ENCODE assay signal across 13 cellular contexts in the genomic region with DNA sequence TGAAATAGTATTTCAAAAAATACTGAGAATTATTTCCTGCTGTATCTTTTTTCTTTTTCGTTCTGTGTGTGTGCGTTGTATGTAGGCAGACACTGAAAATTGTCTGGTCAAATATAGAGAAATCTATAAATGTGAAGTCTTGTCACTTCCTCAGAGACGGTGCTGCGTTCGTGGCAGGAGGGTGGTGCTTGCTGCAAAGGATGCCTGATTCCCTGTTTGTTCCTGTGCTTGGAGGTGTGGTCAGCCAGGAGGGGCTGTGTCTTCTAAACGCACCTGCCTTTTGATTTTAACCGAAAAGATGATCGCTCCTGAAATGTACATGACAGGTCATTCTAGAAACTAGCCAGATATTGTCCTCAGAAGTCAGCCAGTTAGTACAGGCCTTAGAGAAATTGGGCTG. TPM values are rescaled to one million over a fixed set of nuclear protein-coding genes. Genes with fewer than 3 reads are reported as not detected.
DNase-seq lines count a peak whose midpoint lies in the region; ATAC-seq and TF ChIP-seq lines count a peak whose summit lies in the region.
"Had no signal": no experiment of that assay in that cellular context is flagged by ENCODE, and none has a peak within 500 bp of the region (broad histone marks: within the 10 kb centered on the region; RNA-seq: fewer than 3 reads in every experiment).

No MANE protein-coding gene starts in this region.

- no peak overlapping the region for H3K14ac ChIP-seq in H9 (ENCODE audit: insufficient read depth, low read length)

- H2BK12ac ChIP-seq in H9 (ENCODE audit: insufficient read length, low read depth, low read length), result no peak overlapping the region

- no peak overlapping the region for H3K4me3 Mint-ChIP-seq in activated naive CD4-positive, alpha-beta T cell treated with anti-CD3 and anti-CD28 coated beads, Interleukin-2, amount 10 ng/mL, durations not matched to agents 7 days and 5 days
- no peak overlapping the region for H3K4me3 Mint-ChIP-seq in nephron progenitor cell
- H3K4me3 Mint-ChIP-seq in activated T-cell treated with anti-CD3 and anti-CD28 coated beads, Interleukin-2, amount 50 U/mL, for 24 hours, result no peak overlapping the region
- no peak overlapping the region for H3K4me3 Mint-ChIP-seq in H9
- H3K4me3 Mint-ChIP-seq: CD14-positive monocyte; CD8-positive, alpha-beta memory T cell had no signal

- ATAC-seq in left colon, result peak; percentile 80

- H3K27me3 Mint-ChIP-seq in activated naive CD4-positive, alpha-beta T cell treated with anti-CD3 and anti-CD28 coated beads, Interleukin-2, amount 10 ng/mL, durations not matched to agents 7 days and 5 days, result no peaks in the 10 kb centered on the region
- H3K27me3 Mint-ChIP-seq in nephron progenitor cell (ENCODE audit: low read depth, poor library complexity), result no peaks in the 10 kb centered on the region
- no peaks in the 10 kb centered on the region for H3K27me3 Mint-ChIP-seq in activated T-cell treated with anti-CD3 and anti-CD28 coated beads, Interleukin-2, amount 50 U/mL, for 24 hours
- H3K27me3 Mint-ChIP-seq in H9 (ENCODE audit: low read depth), result no peaks in the 10 kb centered on the region
- H3K27me3 Mint-ChIP-seq: CD8-positive, alpha-beta memory T cell had no signal

- no peaks in the 10 kb centered on the region for H4K20me1 ChIP-seq in H9 (ENCODE audit: control insufficient read depth, insufficient read depth, insufficient read length)

- TF ChIP-seq CTCF in nephron progenitor cell (IDR thresholded peaks at IDR 0.05) (no peak), H9 (conservative IDR thresholded peaks at IDR 0.05) (no peak)

- no peaks in the 10 kb centered on the region for H3K4me1 ChIP-seq in H9 (ENCODE audit: insufficient read depth, low read length)

- H3K18ac ChIP-seq in H9 (ENCODE audit: insufficient read length, low read depth, low read length), result no peak overlapping the region

- intact Hi-C loops in left colon (cut with DNase I, micrococcal nuclease), result no loop called here

- no peak overlapping the region for H4K91ac ChIP-seq in H9 (ENCODE audit: insufficient read length, low read depth, low read length)

- H3K4me2 ChIP-seq in H9 (ENCODE audit: insufficient read depth, insufficient read length, low read length), result no peak overlapping the region

- H3K36me3 Mint-ChIP-seq in activated naive CD4-positive, alpha-beta T cell treated with anti-CD3 and anti-CD28 coated beads, Interleukin-2, amount 10 ng/mL, durations not matched to agents 7 days and 5 days, result peaks cover 23% of the 10 kb centered on the region
- peaks cover 56% of the 10 kb centered on the region for H3K36me3 Mint-ChIP-seq in nephron progenitor cell (ENCODE audit: low read depth)
- H3K36me3 Mint-ChIP-seq in activated T-cell treated with anti-CD3 and anti-CD28 coated beads, Interleukin-2, amount 50 U/mL, for 24 hours (ENCODE audit: low read depth), result peaks cover 88% of the 10 kb centered on the region
- H3K36me3 Mint-ChIP-seq in H9 (ENCODE audit: insufficient read depth in 1 of 3, low read depth in 3 of 3), result peaks cover 48 to 71% (median 69%) of the 10 kb centered on the region in 3 experiments; a peak in 6 of 7 replicates

- DNase-seq in activated naive CD4-positive, alpha-beta T cell treated with anti-CD3 and anti-CD28 coated beads, Interleukin-2, amount 10 ng/mL, durations not matched to agents 7 days and 5 days, result no peak
- DNase-seq in activated naive CD4-positive, alpha-beta T cell treated with Interleukin-2 at 50 U/mL for 16 hours, result no peak
- DNase-seq in left colon (no peak), nephron progenitor cell (no peak), dedifferentiated amniotic fluid mesenchymal stem cell (ENCODE audit: extremely low spot score) (no peak), H9 (no peak)
- no peak for DNase-seq in activated T-cell treated with anti-CD3 and anti-CD28 coated beads, Interleukin-2, amount 50 U/mL, for 24 hours
- DNase-seq: DMS53, GF-D8 had no signal

- no peak overlapping the region for H2BK5ac ChIP-seq in H9 (ENCODE audit: insufficient read length, low read length)

- H3K9ac ChIP-seq in H9 (ENCODE audit: extremely low read depth, insufficient read length, low read length), result no peak overlapping the region

- H3K56ac ChIP-seq in H9 (ENCODE audit: insufficient read length, low read depth, low read length), result no peak overlapping the region

- no peak overlapping the region for H2BK120ac ChIP-seq in H9 (ENCODE audit: low read depth, low read length, poor library complexity, severe bottlenecking)

- WGBS in H9 (ENCODE audit: extremely low coverage, insufficient read length, low lambda C conversion rate), result no CpG with 5 or more reads among the region's 8 CpGs

- H3K23ac ChIP-seq in H9 (ENCODE audit: insufficient read length, low read depth, low read length), result no peak overlapping the region

- H3K9me3 ChIP-seq in H9 (ENCODE audit: control insufficient read depth, low read depth, low read length), result no peaks in the 10 kb centered on the region

- H3K4me1 Mint-ChIP-seq in activated naive CD4-positive, alpha-beta T cell treated with anti-CD3 and anti-CD28 coated beads, Interleukin-2, amount 10 ng/mL, durations not matched to agents 7 days and 5 days, result peaks cover 5% of the 10 kb centered on the region
- H3K4me1 Mint-ChIP-seq in nephron progenitor cell, result peaks cover 23% of the 10 kb centered on the region
- no peaks in the 10 kb centered on the region for H3K4me1 Mint-ChIP-seq in activated T-cell treated with anti-CD3 and anti-CD28 coated beads, Interleukin-2, amount 50 U/mL, for 24 hours (ENCODE audit: low read depth)
- no peaks in the 10 kb centered on the region for H3K4me1 Mint-ChIP-seq in H9
- H3K4me1 Mint-ChIP-seq: CD14-positive monocyte; CD8-positive, alpha-beta memory T cell had no signal

- CTCF ChIA-PET in activated naive CD4-positive, alpha-beta T cell treated with anti-CD3 and anti-CD28 coated beads, Interleukin-2, amount 10 ng/mL, durations not matched to agents 7 days and 5 days (lab: Charles Lee), result no interaction called here

- H3K79me1 ChIP-seq in H9 (ENCODE audit: insufficient read depth, low read depth, low read length, poor library complexity, severe bottlenecking), result no peaks in the 10 kb centered on the region

- H3K27me3 ChIP-seq in H9 (ENCODE audit: insufficient read depth, low read length), result no peaks in the 10 kb centered on the region

- no peak overlapping the region for H2BK20ac ChIP-seq in H9 (ENCODE audit: low read depth, low read length, poor library complexity, severe bottlenecking)

- H3K4ac ChIP-seq in H9 (ENCODE audit: low read depth, low read length), result no peak overlapping the region

- H3K79me2 ChIP-seq in H9 (ENCODE audit: insufficient read depth, low read length), result no peaks in the 10 kb centered on the region

- H2AFZ ChIP-seq in H9 (ENCODE audit: low read length), result no peak overlapping the region

- H3K9me3 Mint-ChIP-seq in activated naive CD4-positive, alpha-beta T cell treated with anti-CD3 and anti-CD28 coated beads, Interleukin-2, amount 10 ng/mL, durations not matched to agents 7 days and 5 days, result no peaks in the 10 kb centered on the region
- no peaks in the 10 kb centered on the region for H3K9me3 Mint-ChIP-seq in nephron progenitor cell
- no peaks in the 10 kb centered on the region for H3K9me3 Mint-ChIP-seq in activated T-cell treated with anti-CD3 and anti-CD28 coated beads, Interleukin-2, amount 50 U/mL, for 24 hours
- no peaks in the 10 kb centered on the region for H3K9me3 Mint-ChIP-seq in H9
- H3K9me3 Mint-ChIP-seq: CD14-positive monocyte; CD8-positive, alpha-beta memory T cell had no signal

- no peak overlapping the region for H2AK5ac ChIP-seq in H9 (ENCODE audit: insufficient read length, low read length)

- no peak overlapping the region for H3T11ph ChIP-seq in H9 (ENCODE audit: low read length)

- H3K27ac Mint-ChIP-seq in activated naive CD4-positive, alpha-beta T cell treated with anti-CD3 and anti-CD28 coated beads, Interleukin-2, amount 10 ng/mL, durations not matched to agents 7 days and 5 days, result peak overlapping the region; percentile 15
- H3K27ac Mint-ChIP-seq in nephron progenitor cell (peak overlapping the region; percentile 30), H9 (no peak overlapping the region)
- H3K27ac Mint-ChIP-seq in activated T-cell treated with anti-CD3 and anti-CD28 coated beads, Interleukin-2, amount 50 U/mL, for 24 hours, result no peak overlapping the region

- no peak overlapping the region for H3K27ac ChIP-seq in H9 (ENCODE audit: insufficient read length, low read depth, low read length)
- H3K27ac ChIP-seq: 22Rv1, HL-60 had no signal

- H4K5ac ChIP-seq in H9 (ENCODE audit: insufficient read length, low read depth, low read length), result no peak overlapping the region

- H2BK15ac ChIP-seq in H9 (ENCODE audit: low read depth, low read length), result no peak overlapping the region

- H4K8ac ChIP-seq in H9 (replicated peaks; ENCODE audit: insufficient read length, low read depth, low read length), result no peak overlapping the region

- no peaks in the 10 kb centered on the region for H3K23me2 ChIP-seq in H9 (ENCODE audit: insufficient read length, low read depth, low read length, poor library complexity, severe bottlenecking)

RNA-seq across cellular contexts. Expression of a gene that starts 32.5 kb away (rescaled TPM):
- total RNA-seq in left colon, result 10 to 100 TPM; 26.5 to 31.0 TPM
- total RNA-seq in H9 (2021), result 43.3 and 44.2 TPM in 2 replicates

RNA-seq across cellular contexts. Expression of a gene that starts 33.1 kb away (rescaled TPM):
- total RNA-seq in left colon, result 10 to 100 TPM; 27.8 to 37.1 TPM
- 42.7 and 43.5 TPM in 2 replicates for total RNA-seq in H9 (2021)

Comparison
In these comparisons a context has a peak if more than half of its experiments do, and no peak if none do; other contexts are left out.
1. H3K27ac Mint-ChIP-seq: peak in activated naive CD4-positive, alpha-beta T cell treated with anti-CD3 and anti-CD28 coated beads, Interleukin-2, amount 10 ng/mL, durations not matched to agents 7 days and 5 days (single experiment) and nephron progenitor cell (single experiment); none in activated T-cell treated with anti-CD3 and anti-CD28 coated beads, Interleukin-2, amount 50 U/mL, for 24 hours (single experiment) and H9 (0 of 3).